ENCODE assay signal across 2 cellular contexts in genomic region chr4:8198206-8198905, GRCh38.
TF ChIP-seq lines count a peak whose summit lies in the region.

No MANE protein-coding gene starts in this region.

TF ChIP-seq in SK-N-SH, 30 proteins besides CTCF, POLR2A, EP300 and RAD21 (continued from another document):
- TF ChIP-seq PBX3 (IDR thresholded peaks at IDR 0.05) = no peak
- no peak for TF ChIP-seq MAX (IDR thresholded peaks at IDR 0.05; ENCODE audit: low read depth)
- TF ChIP-seq FOXM1 (IDR thresholded peaks at IDR 0.05; ENCODE audit: low read depth) = no peak
TF ChIP-seq in SK-N-SH: peak in this region for 0.

TF ChIP-seq in SK-N-SH treated with all-trans-retinoic acid at 6 μM for 48 hours, 23 proteins besides CTCF, POLR2A, EP300 and RAD21 (continued from another document):
- TF ChIP-seq PPARA (CRISPR knock-in tag; IDR thresholded peaks at IDR 0.05; ENCODE audit: borderline replicate concordance) (no peak), ISL1 (CRISPR knock-in tag; IDR thresholded peaks at IDR 0.05) (no peak), RARB (CRISPR knock-in tag; IDR thresholded peaks at IDR 0.05) (no peak), ARNTL (CRISPR knock-in tag; IDR thresholded peaks at IDR 0.05; ENCODE audit: borderline replicate concordance, low read depth) (no peak)
TF ChIP-seq in SK-N-SH treated with all-trans-retinoic acid at 6 μM for 48 hours: peak in this region for 0.
